Comparison of ENCODE assay signal across 20 cellular contexts in the genomic region with DNA sequence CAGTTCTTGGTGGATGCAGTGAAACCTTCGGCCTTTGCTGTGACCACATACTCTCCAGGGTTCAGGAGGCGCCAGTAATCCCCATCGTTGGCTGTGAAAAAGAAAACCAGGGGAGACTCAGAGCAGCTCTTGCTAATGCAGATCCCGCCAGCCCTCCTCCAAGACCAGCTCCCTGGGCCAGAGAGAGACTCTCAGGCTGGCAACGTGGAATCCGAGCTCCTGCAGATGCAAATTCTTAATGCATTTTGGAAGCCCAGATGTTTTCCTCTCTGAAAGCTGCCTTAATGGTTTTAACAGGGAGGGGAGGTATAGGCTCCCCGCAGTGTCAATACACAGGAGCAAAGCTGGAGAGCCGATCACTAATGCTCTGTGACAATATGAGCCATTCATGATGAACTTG.
"Had no signal": no experiment of that assay in that cellular context is flagged by ENCODE, and none has a peak within 500 bp of the region (broad histone marks: within the 10 kb centered on the region; RNA-seq: fewer than 3 reads in every experiment).

No MANE protein-coding gene starts in this region.

- H3K4me3 Mint-ChIP-seq: effector memory CD8-positive, alpha-beta T cell; naive thymus-derived CD8-positive, alpha-beta T cell; stimulated activated memory B cell treated with anti-CD40 and anti-IgM and Interleukin-4, amounts not matched to agents 10 μg/mL and 1 μg/mL and 100 μg/mL, for 72 hours; stimulated activated naive CD8-positive, alpha-beta T cell treated with anti-CD3 and anti-CD28 coated beads, Interleukin-15, Interleukin-2, amounts not matched to agents 100 ng/mL and 50 ng/mL, for 24 hours had no signal

- H3K27me3 ChIP-seq: gastroesophageal sphincter, pancreas, tibial artery, upper lobe of right lung, vagina had no signal

- H3K27ac Mint-ChIP-seq: effector memory CD8-positive, alpha-beta T cell; naive thymus-derived CD8-positive, alpha-beta T cell; progenitor cell of endocrine pancreas; stimulated activated memory B cell treated with anti-CD40 and anti-IgM and Interleukin-4, amounts not matched to agents 10 μg/mL and 1 μg/mL and 100 μg/mL, for 72 hours; stimulated activated naive CD8-positive, alpha-beta T cell treated with anti-CD3 and anti-CD28 coated beads, Interleukin-15, Interleukin-2, amounts not matched to agents 100 ng/mL and 50 ng/mL, for 24 hours had no signal

- H3K4me1 Mint-ChIP-seq: stimulated activated memory B cell treated with anti-CD40 and anti-IgM and Interleukin-4, amounts not matched to agents 10 μg/mL and 1 μg/mL and 100 μg/mL, for 72 hours had no signal

- H3K4me1 ChIP-seq: pancreas, upper lobe of right lung, vagina had no signal

- DNase-seq: cortex of kidney; effector memory CD8-positive, alpha-beta T cell; esophagus squamous epithelium; foreskin fibroblast; glutamatergic neuron; kidney glomerular epithelial cell; mucosa of descending colon; naive thymus-derived CD8-positive, alpha-beta T cell; nucleus accumbens; pancreas; right cardiac atrium; stimulated activated CD4-positive, alpha-beta T cell treated with anti-CD3 and anti-CD28 coated beads, Interleukin-2, amount 100 ng/mL, for 48 hours; tibial artery; upper lobe of right lung had no signal

- H3K36me3 Mint-ChIP-seq: naive thymus-derived CD8-positive, alpha-beta T cell; stimulated activated memory B cell treated with anti-CD40 and anti-IgM and Interleukin-4, amounts not matched to agents 10 μg/mL and 1 μg/mL and 100 μg/mL, for 72 hours had no signal

- H3K9me3 ChIP-seq: esophagus squamous epithelium, gastroesophageal sphincter, mucosa of descending colon, pancreas, tibial artery, upper lobe of right lung, vagina had no signal

- ATAC-seq: effector memory CD8-positive, alpha-beta T cell; gastroesophageal sphincter; mucosa of descending colon; naive thymus-derived CD8-positive, alpha-beta T cell; pancreas; right cardiac atrium; stimulated activated memory B cell treated with anti-CD40 and anti-IgM and Interleukin-4, amounts not matched to agents 10 μg/mL and 1 μg/mL and 100 μg/mL, for 72 hours; upper lobe of right lung had no signal

- H3K27ac ChIP-seq: esophagus squamous epithelium, gastroesophageal sphincter, pancreas, tibial artery, upper lobe of right lung, vagina had no signal

- H3K36me3 ChIP-seq: esophagus squamous epithelium, pancreas, upper lobe of right lung, vagina had no signal

- H3K9me3 Mint-ChIP-seq: effector memory CD8-positive, alpha-beta T cell; stimulated activated naive CD8-positive, alpha-beta T cell treated with anti-CD3 and anti-CD28 coated beads, Interleukin-15, Interleukin-2, amounts not matched to agents 100 ng/mL and 50 ng/mL, for 24 hours had no signal

- H3K4me3 ChIP-seq: esophagus squamous epithelium, gastroesophageal sphincter, mucosa of descending colon, pancreas, smooth muscle cell, tibial artery, upper lobe of right lung, vagina had no signal

- H3K4me2 ChIP-seq: smooth muscle cell had no signal
